Comparison of ENCODE assay signal across 1 cellular context in the genomic region with DNA sequence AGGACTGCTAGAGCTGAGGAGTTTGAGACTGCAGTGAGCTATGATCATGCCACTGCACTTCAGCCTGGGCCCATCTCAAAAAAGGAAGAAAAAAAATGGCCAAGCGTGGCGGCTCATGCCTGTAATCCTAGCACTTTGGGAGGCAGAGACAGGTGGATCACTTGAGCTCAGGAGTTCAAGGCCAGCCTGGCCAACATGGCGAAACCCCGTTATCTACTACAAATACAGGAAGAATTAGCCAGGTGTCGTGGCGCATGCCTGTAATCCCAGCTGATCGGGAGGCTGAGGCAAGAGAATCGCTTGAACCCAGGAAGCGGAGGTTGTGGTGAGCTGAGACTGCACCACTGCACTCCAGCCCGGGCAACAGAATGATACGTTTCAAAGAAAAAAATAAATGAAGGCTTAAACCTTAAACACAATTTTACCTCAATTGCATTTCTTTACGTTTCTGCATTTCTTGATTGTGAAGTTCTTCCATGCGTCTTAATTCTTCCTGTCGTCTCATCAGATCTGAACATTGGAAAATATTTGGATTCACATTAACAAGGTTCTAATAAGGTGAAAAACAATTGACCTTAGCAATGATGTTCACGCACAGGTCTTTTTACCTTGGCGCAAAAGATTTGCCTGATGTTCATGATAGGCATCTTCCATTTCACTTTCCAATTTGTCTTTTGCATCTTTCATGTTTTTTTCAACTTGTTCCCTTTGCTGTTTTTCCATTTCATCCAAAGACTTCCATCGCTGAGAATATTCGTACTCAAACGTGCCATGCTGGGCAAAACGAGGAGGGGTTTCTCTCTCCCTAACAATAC.
A peak's percentile ranks its signal among the peaks of the same experiment; 100 is the strongest.
TF ChIP-seq lines count a peak whose summit lies in the region.

No MANE protein-coding gene starts in this region.

TF ChIP-seq in HepG2, 621 proteins besides CTCF, POLR2A, EP300 and RAD21 (continued from another document and continues in another):
- TF ChIP-seq ETS1 (CRISPR knock-in tag; IDR thresholded peaks at IDR 0.05) (no peak), RCOR2 (CRISPR knock-in tag; IDR thresholded peaks at IDR 0.05) (no peak), ZNF33A (CRISPR knock-in tag; IDR thresholded peaks at IDR 0.05; ENCODE audit: borderline replicate concordance) (no peak), ZNF331 (CRISPR knock-in tag; IDR thresholded peaks at IDR 0.05) (no peak), ZNF354B (CRISPR knock-in tag; IDR thresholded peaks at IDR 0.05) (no peak), MBD4 (IDR thresholded peaks at IDR 0.05; ENCODE audit: borderline replicate concordance, low read length) (no peak), RARA (CRISPR knock-in tag; IDR thresholded peaks at IDR 0.05) (peak; percentile 54), ZNF225 (CRISPR knock-in tag; IDR thresholded peaks at IDR 0.05) (no peak), ZNF556 (CRISPR knock-in tag; IDR thresholded peaks at IDR 0.05; ENCODE audit: borderline replicate concordance) (no peak), USF2 (IDR thresholded peaks at IDR 0.05; ENCODE audit: low read depth, low read length) (no peak), USF2 (CRISPR knock-in tag; IDR thresholded peaks at IDR 0.05; ENCODE audit: borderline replicate concordance) (no peak), ATRX (CRISPR knock-in tag; IDR thresholded peaks at IDR 0.05; ENCODE audit: borderline replicate concordance) (no peak), CENPBD1 (CRISPR knock-in tag; IDR thresholded peaks at IDR 0.05; ENCODE audit: borderline replicate concordance, low read depth) (no peak), NFYC (CRISPR knock-in tag; IDR thresholded peaks at IDR 0.05) (no peak), NFRKB (IDR thresholded peaks at IDR 0.05) (no peak), KLF13 (CRISPR knock-in tag; IDR thresholded peaks at IDR 0.05) (no peak), ZNF652 (CRISPR knock-in tag; IDR thresholded peaks at IDR 0.05; ENCODE audit: borderline replicate concordance, low read depth) (no peak), SAP130 (CRISPR knock-in tag; IDR thresholded peaks at IDR 0.05; ENCODE audit: low read depth) (peak; percentile 46; the same call in 1 of the 2 replicates), TCF12 (IDR thresholded peaks at IDR 0.05) (no peak), TCF12 (CRISPR knock-in tag; IDR thresholded peaks at IDR 0.05) (no peak; the same call in 1 of the 2 replicates), MTERF4 (CRISPR knock-in tag; IDR thresholded peaks at IDR 0.05) (no peak), KMT2B (CRISPR knock-in tag; IDR thresholded peaks at IDR 0.05) (no peak), ZNF3 (CRISPR knock-in tag; IDR thresholded peaks at IDR 0.05) (no peak), ZNF510 (CRISPR knock-in tag; IDR thresholded peaks at IDR 0.05; ENCODE audit: low read depth) (no peak), ONECUT2 (CRISPR knock-in tag; IDR thresholded peaks at IDR 0.05) (no peak), ZFP36 (IDR thresholded peaks at IDR 0.05; ENCODE audit: borderline replicate concordance, low read depth, low read length, partially characterized antibody) (no peak), ZNF720 (CRISPR knock-in tag; IDR thresholded peaks at IDR 0.05) (no peak), ARID2 (CRISPR knock-in tag; IDR thresholded peaks at IDR 0.05; ENCODE audit: borderline replicate concordance) (no peak), ZNF605 (CRISPR knock-in tag; IDR thresholded peaks at IDR 0.05) (no peak), ATF4 (CRISPR knock-in tag; IDR thresholded peaks at IDR 0.05) (no peak), SMAD1 (CRISPR knock-in tag; IDR thresholded peaks at IDR 0.05; ENCODE audit: borderline replicate concordance, low read depth) (no peak)
- TF ChIP-seq, protein P1, sequence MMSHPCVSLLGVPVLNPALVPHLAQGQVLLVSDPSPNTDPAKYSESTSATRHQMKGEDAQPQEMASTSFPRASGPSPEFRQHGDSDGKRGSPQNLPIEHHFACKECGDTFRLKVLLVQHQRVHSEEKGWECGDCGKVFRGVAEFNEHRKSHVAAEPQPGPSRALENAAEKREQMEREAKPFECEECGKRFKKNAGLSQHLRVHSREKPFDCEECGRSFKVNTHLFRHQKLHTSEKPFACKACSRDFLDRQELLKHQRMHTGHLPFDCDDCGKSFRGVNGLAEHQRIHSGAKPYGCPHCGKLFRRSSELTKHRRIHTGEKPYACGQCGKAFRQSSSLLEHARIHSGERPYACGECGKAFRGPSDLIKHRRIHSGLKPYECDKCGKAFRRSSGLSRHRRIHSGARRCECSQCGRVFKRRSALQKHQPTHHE (CRISPR knock-in tag; IDR thresholded peaks at IDR 0.05; ENCODE audit: borderline replicate concordance), result no peak
- TF ChIP-seq, protein P2, sequence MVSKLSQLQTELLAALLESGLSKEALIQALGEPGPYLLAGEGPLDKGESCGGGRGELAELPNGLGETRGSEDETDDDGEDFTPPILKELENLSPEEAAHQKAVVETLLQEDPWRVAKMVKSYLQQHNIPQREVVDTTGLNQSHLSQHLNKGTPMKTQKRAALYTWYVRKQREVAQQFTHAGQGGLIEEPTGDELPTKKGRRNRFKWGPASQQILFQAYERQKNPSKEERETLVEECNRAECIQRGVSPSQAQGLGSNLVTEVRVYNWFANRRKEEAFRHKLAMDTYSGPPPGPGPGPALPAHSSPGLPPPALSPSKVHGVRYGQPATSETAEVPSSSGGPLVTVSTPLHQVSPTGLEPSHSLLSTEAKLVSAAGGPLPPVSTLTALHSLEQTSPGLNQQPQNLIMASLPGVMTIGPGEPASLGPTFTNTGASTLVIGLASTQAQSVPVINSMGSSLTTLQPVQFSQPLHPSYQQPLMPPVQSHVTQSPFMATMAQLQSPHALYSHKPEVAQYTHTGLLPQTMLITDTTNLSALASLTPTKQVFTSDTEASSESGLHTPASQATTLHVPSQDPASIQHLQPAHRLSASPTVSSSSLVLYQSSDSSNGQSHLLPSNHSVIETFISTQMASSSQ (IDR thresholded peaks at IDR 0.05; ENCODE audit: low read depth), result no peak
- TF ChIP-seq, protein P2 (CRISPR knock-in tag; IDR thresholded peaks at IDR 0.05; ENCODE audit: borderline replicate concordance), result no peak
- TF ChIP-seq, protein P3, sequence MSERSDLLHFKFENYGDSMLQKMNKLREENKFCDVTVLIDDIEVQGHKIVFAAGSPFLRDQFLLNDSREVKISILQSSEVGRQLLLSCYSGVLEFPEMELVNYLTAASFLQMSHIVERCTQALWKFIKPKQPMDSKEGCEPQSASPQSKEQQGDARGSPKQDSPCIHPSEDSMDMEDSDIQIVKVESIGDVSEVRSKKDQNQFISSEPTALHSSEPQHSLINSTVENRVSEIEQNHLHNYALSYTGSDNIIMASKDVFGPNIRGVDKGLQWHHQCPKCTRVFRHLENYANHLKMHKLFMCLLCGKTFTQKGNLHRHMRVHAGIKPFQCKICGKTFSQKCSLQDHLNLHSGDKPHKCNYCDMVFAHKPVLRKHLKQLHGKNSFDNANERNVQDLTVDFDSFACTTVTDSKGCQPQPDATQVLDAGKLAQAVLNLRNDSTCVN (CRISPR knock-in tag; IDR thresholded peaks at IDR 0.05; ENCODE audit: borderline replicate concordance), result no peak
- TF ChIP-seq, protein P4, sequence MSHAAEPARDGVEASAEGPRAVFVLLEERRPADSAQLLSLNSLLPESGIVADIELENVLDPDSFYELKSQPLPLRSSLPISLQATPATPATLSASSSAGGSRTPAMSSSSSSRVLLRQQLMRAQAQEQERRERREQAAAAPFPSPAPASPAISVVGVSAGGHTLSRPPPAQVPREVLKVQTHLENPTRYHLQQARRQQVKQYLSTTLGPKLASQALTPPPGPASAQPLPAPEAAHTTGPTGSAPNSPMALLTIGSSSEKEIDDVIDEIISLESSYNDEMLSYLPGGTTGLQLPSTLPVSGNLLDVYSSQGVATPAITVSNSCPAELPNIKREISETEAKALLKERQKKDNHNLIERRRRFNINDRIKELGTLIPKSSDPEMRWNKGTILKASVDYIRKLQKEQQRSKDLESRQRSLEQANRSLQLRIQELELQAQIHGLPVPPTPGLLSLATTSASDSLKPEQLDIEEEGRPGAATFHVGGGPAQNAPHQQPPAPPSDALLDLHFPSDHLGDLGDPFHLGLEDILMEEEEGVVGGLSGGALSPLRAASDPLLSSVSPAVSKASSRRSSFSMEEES (CRISPR knock-in tag; IDR thresholded peaks at IDR 0.05), result no peak
- TF ChIP-seq, protein P5, sequence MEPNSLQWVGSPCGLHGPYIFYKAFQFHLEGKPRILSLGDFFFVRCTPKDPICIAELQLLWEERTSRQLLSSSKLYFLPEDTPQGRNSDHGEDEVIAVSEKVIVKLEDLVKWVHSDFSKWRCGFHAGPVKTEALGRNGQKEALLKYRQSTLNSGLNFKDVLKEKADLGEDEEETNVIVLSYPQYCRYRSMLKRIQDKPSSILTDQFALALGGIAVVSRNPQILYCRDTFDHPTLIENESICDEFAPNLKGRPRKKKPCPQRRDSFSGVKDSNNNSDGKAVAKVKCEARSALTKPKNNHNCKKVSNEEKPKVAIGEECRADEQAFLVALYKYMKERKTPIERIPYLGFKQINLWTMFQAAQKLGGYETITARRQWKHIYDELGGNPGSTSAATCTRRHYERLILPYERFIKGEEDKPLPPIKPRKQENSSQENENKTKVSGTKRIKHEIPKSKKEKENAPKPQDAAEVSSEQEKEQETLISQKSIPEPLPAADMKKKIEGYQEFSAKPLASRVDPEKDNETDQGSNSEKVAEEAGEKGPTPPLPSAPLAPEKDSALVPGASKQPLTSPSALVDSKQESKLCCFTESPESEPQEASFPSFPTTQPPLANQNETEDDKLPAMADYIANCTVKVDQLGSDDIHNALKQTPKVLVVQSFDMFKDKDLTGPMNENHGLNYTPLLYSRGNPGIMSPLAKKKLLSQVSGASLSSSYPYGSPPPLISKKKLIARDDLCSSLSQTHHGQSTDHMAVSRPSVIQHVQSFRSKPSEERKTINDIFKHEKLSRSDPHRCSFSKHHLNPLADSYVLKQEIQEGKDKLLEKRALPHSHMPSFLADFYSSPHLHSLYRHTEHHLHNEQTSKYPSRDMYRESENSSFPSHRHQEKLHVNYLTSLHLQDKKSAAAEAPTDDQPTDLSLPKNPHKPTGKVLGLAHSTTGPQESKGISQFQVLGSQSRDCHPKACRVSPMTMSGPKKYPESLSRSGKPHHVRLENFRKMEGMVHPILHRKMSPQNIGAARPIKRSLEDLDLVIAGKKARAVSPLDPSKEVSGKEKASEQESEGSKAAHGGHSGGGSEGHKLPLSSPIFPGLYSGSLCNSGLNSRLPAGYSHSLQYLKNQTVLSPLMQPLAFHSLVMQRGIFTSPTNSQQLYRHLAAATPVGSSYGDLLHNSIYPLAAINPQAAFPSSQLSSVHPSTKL (CRISPR knock-in tag; IDR thresholded peaks at IDR 0.05), result 0 out of 2 replicates have a peak, but pooled peaks have one; percentile 30
